1 cellular context compared by ENCODE assay signal in the genomic region with DNA sequence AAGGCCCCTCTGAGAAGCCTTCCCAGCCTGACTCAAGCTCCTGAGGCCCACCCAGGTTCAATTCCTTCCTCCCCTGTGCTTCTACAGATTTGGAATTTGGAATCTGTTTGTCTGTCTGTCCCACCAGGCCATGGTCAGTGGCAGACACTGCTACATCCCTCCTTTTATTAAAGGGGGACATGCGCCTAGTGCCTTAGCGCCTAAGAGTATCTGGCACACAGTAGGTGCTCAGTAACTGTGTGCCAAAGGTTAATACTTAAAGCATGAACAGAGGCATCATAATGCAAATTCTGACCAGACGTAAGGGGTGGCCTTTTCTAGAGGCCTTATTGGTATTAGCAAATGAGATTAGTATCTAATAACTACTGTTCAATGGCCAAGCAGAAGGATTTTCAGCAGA.
TF ChIP-seq lines count a peak whose summit lies in the region.

No MANE protein-coding gene starts in this region.

TF ChIP-seq in HepG2, 621 proteins besides CTCF, POLR2A, EP300 and RAD21:
- no peak for TF ChIP-seq HMG20B (CRISPR knock-in tag; conservative IDR thresholded peaks at IDR 0.05)
- peak; percentile 61; the same call in 1 of the 2 replicates for TF ChIP-seq ZKSCAN1 (IDR thresholded peaks at IDR 0.05; ENCODE audit: low read length)
